Comparison of ENCODE assay signal across 12 cellular contexts in genomic region chr18:3323900-3324299, GRCh38.
A peak's percentile ranks its signal among the peaks of the same experiment; 100 is the strongest.
DNase-seq lines count a peak whose midpoint lies in the region; ATAC-seq and TF ChIP-seq lines count a peak whose summit lies in the region.
"Had no signal": no experiment of that assay in that cellular context is flagged by ENCODE, and none has a peak within 500 bp of the region (broad histone marks: within the 10 kb centered on the region; RNA-seq: fewer than 3 reads in every experiment).

No MANE protein-coding gene starts in this region.

- H3K9me3 ChIP-seq in testis, result no peaks in the 10 kb centered on the region
- H3K9me3 ChIP-seq: colonic mucosa had no signal

- H3K36me3 ChIP-seq in GM06990 (ENCODE audit: control insufficient read depth, insufficient read depth, low read length) (no peaks in the 10 kb centered on the region), testis (ENCODE audit: low read depth, missing control alignments) (no peaks in the 10 kb centered on the region)
- H3K36me3 ChIP-seq: colonic mucosa had no signal

- DNase-seq in GM06990 (ENCODE audit: extremely low read depth, insufficient read length) (peak; percentile 46), RPMI7951 (ENCODE audit: low read depth) (peak; percentile 46), fibroblast of mammary gland (ENCODE audit: low read depth) (peak; percentile 51), testis (no peak), SW 1271 (lab: John Stamatoyannopoulos, UW) (no peak)
- DNase-seq: activated naive CD4-positive, alpha-beta T cell treated with Interleukin-2 at 50 U/mL for 16 hours; C1 segment of cervical spinal cord; colonic mucosa; trophoblast cell had no signal

- intact Hi-C loops in testis (cut with DNase I; ENCODE audit: low total_unique reads), result no loop called here

- H3K4me3 ChIP-seq in GM06990 (replicated peaks; ENCODE audit: low read depth, low read length), result no peak overlapping the region
- H3K4me3 ChIP-seq in fibroblast of mammary gland (ENCODE audit: control insufficient read depth, low read depth, low read length), result no peak overlapping the region
- no peak overlapping the region for H3K4me3 ChIP-seq in testis
- H3K4me3 ChIP-seq: colonic mucosa had no signal

- no peak overlapping the region for H3K27ac ChIP-seq in testis
- H3K27ac ChIP-seq: colonic mucosa had no signal

- TF ChIP-seq CTCF in GM06990 (IDR thresholded peaks at IDR 0.05; ENCODE audit: insufficient read depth, low read length, poor library complexity, severe bottlenecking), result no peak
- no peak for TF ChIP-seq CTCF in fibroblast of mammary gland (conservative IDR thresholded peaks at IDR 0.05; ENCODE audit: control insufficient read depth, insufficient read depth, low read depth, low read length)
- no peak for TF ChIP-seq CTCF in testis (IDR thresholded peaks at IDR 0.05)

- H3K27me3 ChIP-seq in GM06990 (replicated peaks; ENCODE audit: control insufficient read depth, insufficient read depth, low read length), result no peaks in the 10 kb centered on the region
- no peaks in the 10 kb centered on the region for H3K27me3 ChIP-seq in testis
- H3K27me3 ChIP-seq: colonic mucosa had no signal

- 65 to 75% methylated on average over 4 of the region's 4 CpGs for WGBS in testis, 2 donors

- TF ChIP-seq POLR2A in testis (IDR thresholded peaks at IDR 0.05), result no peak

- ATAC-seq in HG02884 (IDR thresholded peaks at IDR 0.05; ENCODE audit: unreplicated experiment), result peak; percentile 54
- ATAC-seq in HG03280 (IDR thresholded peaks at IDR 0.05; ENCODE audit: unreplicated experiment), result no peak
- ATAC-seq in HG03442 (IDR thresholded peaks at IDR 0.05; ENCODE audit: unreplicated experiment), result no peak

- H3K4me1 ChIP-seq in testis, result no peaks in the 10 kb centered on the region
- H3K4me1 ChIP-seq: colonic mucosa had no signal

Comparison
In these comparisons a context has a peak if more than half of its experiments do, and no peak if none do; other contexts are left out.
1. DNase-seq: peak in GM06990 (single experiment), RPMI7951 (single experiment) and fibroblast of mammary gland (single experiment); none in testis (single experiment) and SW 1271 (0 of 2).